Comparison of ENCODE assay signal across 16 cellular contexts in genomic region chr12:94074216-94074969, GRCh38.
DNase-seq lines count a peak whose midpoint lies in the region; ATAC-seq and TF ChIP-seq lines count a peak whose summit lies in the region.
"Had no signal": no experiment of that assay in that cellular context is flagged by ENCODE, and none has a peak within 500 bp of the region (broad histone marks: within the 10 kb centered on the region; RNA-seq: fewer than 3 reads in every experiment).

No MANE protein-coding gene starts in this region.

- H3K4me3 Mint-ChIP-seq in neural progenitor cell = no peak overlapping the region
- H3K4me3 Mint-ChIP-seq in stimulated activated naive B cell treated with anti-CD40 and anti-IgM and Interleukin-4, amounts not matched to agents 10 μg/mL and 1 μg/mL and 100 μg/mL, for 72 hours = no peak overlapping the region
- H3K4me3 Mint-ChIP-seq: activated T-cell treated with anti-CD3 and anti-CD28 coated beads, Interleukin-2, amount 50 U/mL, for 24 hours; naive thymus-derived CD8-positive, alpha-beta T cell had no signal

- H3K9ac ChIP-seq in fibroblast of lung (ENCODE audit: insufficient read depth, low read length) (no peak overlapping the region), neural progenitor cell (no peak overlapping the region)

- ATAC-seq in HG03565 (IDR thresholded peaks at IDR 0.05; ENCODE audit: unreplicated experiment) = no peak
- no peak for ATAC-seq in HG03571 (IDR thresholded peaks at IDR 0.05; ENCODE audit: unreplicated experiment)
- ATAC-seq in stimulated activated naive B cell treated with anti-CD40 and anti-IgM and Interleukin-4, amounts not matched to agents 10 μg/mL and 1 μg/mL and 100 μg/mL, for 72 hours (replicated peaks) = no peak
- ATAC-seq: naive thymus-derived CD8-positive, alpha-beta T cell had no signal

- H4K20me1 ChIP-seq in fibroblast of lung (ENCODE audit: control insufficient read depth, extremely low read depth, insufficient read depth, low read length) = no peaks in the 10 kb centered on the region
- H4K20me1 ChIP-seq in neural progenitor cell (ENCODE audit: low read depth) = no peaks in the 10 kb centered on the region

- H3K27ac ChIP-seq in fibroblast of lung (ENCODE audit: insufficient read depth, low read length) (no peak overlapping the region), neural progenitor cell (no peak overlapping the region), tibial artery (peak overlapping the region; percentile 65 to 78)
- H3K27ac ChIP-seq: brain microvascular endothelial cell, SK-N-MC had no signal

- H2AFZ ChIP-seq in fibroblast of lung (ENCODE audit: low read length) (peak overlapping the region; percentile 2), neural progenitor cell (replicated peaks) (peak overlapping the region; percentile 38)

- no peak overlapping the region for H3K27ac Mint-ChIP-seq in neural progenitor cell
- H3K27ac Mint-ChIP-seq in stimulated activated naive B cell treated with anti-CD40 and anti-IgM and Interleukin-4, amounts not matched to agents 10 μg/mL and 1 μg/mL and 100 μg/mL, for 72 hours = no peak overlapping the region
- H3K27ac Mint-ChIP-seq: activated T-cell treated with anti-CD3 and anti-CD28 coated beads, Interleukin-2, amount 50 U/mL, for 24 hours; CD8-positive, alpha-beta memory T cell had no signal

- DNase-seq in NCI-H82 (lab: John Stamatoyannopoulos, UW) = peak; percentile 87
- DNase-seq in fibroblast of lung (ENCODE audit: low read depth in 2 of 2) = peak in 1 of 2 donors; percentile 34
- DNase-seq in neural progenitor cell (ENCODE audit: low spot score) = no peak
- DNase-seq in tibial artery = peak; percentile 53 to 88
- no peak for DNase-seq in stimulated activated naive B cell treated with anti-CD40 and anti-IgM and Interleukin-4, amounts not matched to agents 10 μg/mL and 1 μg/mL and 100 μg/mL, for 72 hours
- no peak for DNase-seq in UCSD-AML1 (lab: John Stamatoyannopoulos, UW; ENCODE audit: unreplicated experiment)
- DNase-seq: activated T-cell treated with anti-CD3 and anti-CD28 coated beads, Interleukin-2, amount 50 U/mL, for 24 hours; CD8-positive, alpha-beta memory T cell; KG1; NK-92 treated with Interleukin-12 subunit alpha and Interleukin-12 subunit beta, amount 100 ng/mL, for 24 hours; stimulated activated CD8-positive, alpha-beta memory T cell treated with anti-CD3 and anti-CD28 coated beads, Interleukin-4, amount 100 ng/mL, for 48 hours had no signal

- intact Hi-C loops in tibial artery (cut with DNase I; ENCODE audit: low total_unique reads) = loop anchor here (2.0 kb wide), 1 partner anchor 504 kb away; no protein-coding TSS in a partner anchor

- H3K4me1 Mint-ChIP-seq in neural progenitor cell = peaks cover 19% of the 10 kb centered on the region
- H3K4me1 Mint-ChIP-seq in stimulated activated naive B cell treated with anti-CD40 and anti-IgM and Interleukin-4, amounts not matched to agents 10 μg/mL and 1 μg/mL and 100 μg/mL, for 72 hours = no peaks in the 10 kb centered on the region

- peaks cover 5% of the 10 kb centered on the region for H3K9me3 Mint-ChIP-seq in neural progenitor cell
- no peaks in the 10 kb centered on the region for H3K9me3 Mint-ChIP-seq in stimulated activated naive B cell treated with anti-CD40 and anti-IgM and Interleukin-4, amounts not matched to agents 10 μg/mL and 1 μg/mL and 100 μg/mL, for 72 hours
- H3K9me3 Mint-ChIP-seq: activated T-cell treated with anti-CD3 and anti-CD28 coated beads, Interleukin-2, amount 50 U/mL, for 24 hours; CD8-positive, alpha-beta memory T cell had no signal

- no peaks in the 10 kb centered on the region for H3K4me1 ChIP-seq in fibroblast of lung (ENCODE audit: control insufficient read depth, extremely low read depth, insufficient read depth, low read length)
- peaks cover 13% of the 10 kb centered on the region for H3K4me1 ChIP-seq in neural progenitor cell
- H3K4me1 ChIP-seq in tibial artery = peaks cover 0 to 27% (median 16%) of the 10 kb centered on the region in 4 donors

- no peaks in the 10 kb centered on the region for H3K36me3 Mint-ChIP-seq in neural progenitor cell
- H3K36me3 Mint-ChIP-seq in stimulated activated naive B cell treated with anti-CD40 and anti-IgM and Interleukin-4, amounts not matched to agents 10 μg/mL and 1 μg/mL and 100 μg/mL, for 72 hours = no peaks in the 10 kb centered on the region
- H3K36me3 Mint-ChIP-seq: CD8-positive, alpha-beta memory T cell; naive thymus-derived CD8-positive, alpha-beta T cell had no signal

- no peaks in the 10 kb centered on the region for H3K79me2 ChIP-seq in fibroblast of lung (ENCODE audit: control insufficient read depth, insufficient read depth, low read length)
- no peaks in the 10 kb centered on the region for H3K79me2 ChIP-seq in neural progenitor cell (ENCODE audit: low read depth)

- TF ChIP-seq CTCF in fibroblast of lung (conservative IDR thresholded peaks at IDR 0.05 in 1 of 2, IDR thresholded peaks at IDR 0.05 in 1 of 2; ENCODE audit: low read depth in 1 of 2, low read length in 2 of 2) (no peak), neural progenitor cell (IDR thresholded peaks at IDR 0.05) (no peak), tibial artery (IDR thresholded peaks at IDR 0.05) (no peak)

- H3K9me3 ChIP-seq in fibroblast of lung (ENCODE audit: control insufficient read depth, insufficient read depth, low read depth, low read length) (no peaks in the 10 kb centered on the region), neural progenitor cell (ENCODE audit: low read depth) (no peaks in the 10 kb centered on the region), tibial artery (no peaks in the 10 kb centered on the region)

- H3K27me3 ChIP-seq in fibroblast of lung (ENCODE audit: control insufficient read depth, insufficient read depth, low read length) (no peaks in the 10 kb centered on the region), neural progenitor cell (no peaks in the 10 kb centered on the region), tibial artery (no peaks in the 10 kb centered on the region)
- H3K27me3 ChIP-seq: brain microvascular endothelial cell had no signal

- H3K4me3 ChIP-seq in fibroblast of lung (replicated peaks in 1 of 4; ENCODE audit: control extremely low read depth in 1 of 4, insufficient read depth in 1 of 4, low read depth in 3 of 4, low read length in 4 of 4) (no peak overlapping the region), neural progenitor cell (no peak overlapping the region), tibial artery (peak overlapping the region in 1 of 2 donors; percentile 23)
- H3K4me3 ChIP-seq: SK-N-MC had no signal

- peaks cover 3% of the 10 kb centered on the region for H3K27me3 Mint-ChIP-seq in neural progenitor cell (ENCODE audit: insufficient read depth, low read depth)
- peaks cover 21 to 28% of the 10 kb centered on the region in 2 donors for H3K27me3 Mint-ChIP-seq in stimulated activated naive B cell treated with anti-CD40 and anti-IgM and Interleukin-4, amounts not matched to agents 10 μg/mL and 1 μg/mL and 100 μg/mL, for 72 hours
- H3K27me3 Mint-ChIP-seq: activated T-cell treated with anti-CD3 and anti-CD28 coated beads, Interleukin-2, amount 50 U/mL, for 24 hours had no signal

- H3K4me2 ChIP-seq in fibroblast of lung (ENCODE audit: extremely low read depth, insufficient read depth, low read length) (no peak overlapping the region), neural progenitor cell (no peak overlapping the region)

- H3K36me3 ChIP-seq in fibroblast of lung (ENCODE audit: control insufficient read depth, insufficient read depth, low read length) = no peaks in the 10 kb centered on the region
- H3K36me3 ChIP-seq in neural progenitor cell = no peaks in the 10 kb centered on the region
- no peaks in the 10 kb centered on the region for H3K36me3 ChIP-seq in tibial artery
- H3K36me3 ChIP-seq: brain microvascular endothelial cell had no signal

- H3F3A ChIP-seq in neural progenitor cell (ENCODE audit: low read depth) = no peaks in the 10 kb centered on the region

Comparison
In these comparisons a context has a peak if more than half of its experiments do, and no peak if none do; other contexts are left out.
1. DNase-seq: peak in NCI-H82 (single experiment) and tibial artery (2 of 2); none in neural progenitor cell (single experiment), stimulated activated naive B cell treated with anti-CD40 and anti-IgM and Interleukin-4, amounts not matched to agents 10 μg/mL and 1 μg/mL and 100 μg/mL, for 72 hours (single experiment) and UCSD-AML1 (single experiment).
2. H3K27ac ChIP-seq: peak in tibial artery (2 of 2); none in fibroblast of lung (single experiment) and neural progenitor cell (single experiment).